Comparison of ENCODE assay signal across 8 cellular contexts in the genomic region with DNA sequence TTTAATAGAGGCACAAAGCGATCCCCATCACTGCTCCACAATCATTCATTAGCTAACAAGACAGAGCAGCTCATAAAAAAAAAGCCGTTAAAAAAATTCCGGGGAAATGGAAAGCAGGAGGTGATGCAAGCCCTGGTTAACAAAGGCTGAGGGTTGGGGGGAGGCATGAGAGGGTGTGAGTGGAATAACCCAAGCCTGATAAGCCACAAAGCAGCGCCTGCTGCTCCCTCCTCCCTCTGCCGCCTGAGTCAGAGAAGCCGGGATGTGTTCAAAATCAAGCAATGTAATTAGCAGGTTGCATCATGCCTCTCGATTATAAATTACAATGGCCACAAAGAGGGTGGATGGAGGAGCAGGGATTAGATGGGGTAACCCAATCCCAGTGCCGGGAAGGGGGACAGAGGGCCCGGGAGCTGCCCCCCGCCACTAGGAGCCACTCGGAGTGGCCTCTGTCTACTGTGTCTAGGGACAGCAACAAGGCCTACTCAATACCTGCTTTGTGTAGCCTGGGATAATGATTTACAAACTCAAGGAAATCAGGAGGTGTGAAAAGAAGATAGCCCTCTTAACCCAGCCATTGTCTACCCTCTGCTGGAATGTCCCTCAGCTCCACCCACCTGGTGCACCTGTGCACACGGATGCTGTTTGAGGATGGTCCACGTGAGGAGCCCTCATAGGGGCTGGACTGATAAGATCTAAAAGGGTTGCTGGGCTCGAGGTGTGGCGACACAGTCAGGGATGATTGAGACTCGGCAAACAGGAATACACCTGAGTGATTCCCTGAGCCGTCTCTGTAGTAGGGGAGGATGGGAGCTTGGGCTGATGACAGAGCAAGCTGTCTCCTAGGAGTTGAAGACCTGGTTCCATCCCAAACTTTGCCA.
A peak's percentile ranks its signal among the peaks of the same experiment; 100 is the strongest.
DNase-seq lines count a peak whose midpoint lies in the region; ATAC-seq, FAIRE-seq and TF ChIP-seq lines count a peak whose summit lies in the region.

No MANE protein-coding gene starts in this region.

- H3K4me3 ChIP-seq in WERI-Rb-1 (ENCODE audit: low read depth, low read length) (no peak overlapping the region), keratinocyte (ENCODE audit: control insufficient read depth in 2 of 3, extremely low read depth in 1 of 3, insufficient read depth in 2 of 3, low read depth in 1 of 3, low read length in 3 of 3) (no peak overlapping the region), ascending aorta (no peak overlapping the region)

- no peak for ATAC-seq in GM18867 (IDR thresholded peaks at IDR 0.05; ENCODE audit: unreplicated experiment)

- no peak overlapping the region for H2AFZ ChIP-seq in keratinocyte (ENCODE audit: control insufficient read depth, low read length)

- peak overlapping the region; percentile 27 for H3K4me2 ChIP-seq in keratinocyte (ENCODE audit: control insufficient read depth, extremely low read depth, insufficient read depth, low read depth, low read length)

- no peaks in the 10 kb centered on the region for H3K9me1 ChIP-seq in keratinocyte (ENCODE audit: control insufficient read depth, extremely low read depth, insufficient read depth, low read length)

- intact Hi-C loops in ascending aorta (cut with DNase I) = no loop called here

- H3K36me3 ChIP-seq in WERI-Rb-1 (no peaks in the 10 kb centered on the region), keratinocyte (ENCODE audit: control insufficient read depth in 2 of 2, extremely low read depth in 1 of 2, insufficient read depth in 2 of 2, low read length in 2 of 2) (no peaks in the 10 kb centered on the region), ascending aorta (no peaks in the 10 kb centered on the region)

- dilution Hi-C loops in keratinocyte (cut with MboI; ENCODE audit: extremely low pct_ligation_motif_present, low sequenced_read_pairs) = no loop called here

- peak overlapping the region; percentile 50 for H3K9ac ChIP-seq in keratinocyte (ENCODE audit: control insufficient read depth, extremely low read depth, insufficient read depth, low read length)

- no peaks in the 10 kb centered on the region for H3K27me3 ChIP-seq in WERI-Rb-1 (ENCODE audit: insufficient read depth, low read depth, severe bottlenecking)
- no peaks in the 10 kb centered on the region for H3K27me3 ChIP-seq in keratinocyte (ENCODE audit: control insufficient read depth, extremely low read depth, insufficient read depth, low read length)
- H3K27me3 ChIP-seq in ascending aorta = no peaks in the 10 kb centered on the region

- peak; percentile 95 for DNase-seq in GM03348 (ENCODE audit: low spot score)
- peak; percentile 30 to 47 for DNase-seq in NCI-H187 (lab: John Stamatoyannopoulos, UW)
- DNase-seq in WERI-Rb-1 = peak; percentile 87
- DNase-seq in keratinocyte (ENCODE audit: low read depth, low spot score) = peak; percentile 32
- DNase-seq in GM19238 (ENCODE audit: insufficient read length, low spot score) = no peak
- DNase-seq in ascending aorta (ENCODE audit: low spot score in 2 of 2) = no peak
- DNase-seq in cerebellar cortex (ENCODE audit: low spot score) = no peak

- H4K20me1 ChIP-seq in keratinocyte (ENCODE audit: control insufficient read depth, extremely low read depth, insufficient read depth, low read length) = no peaks in the 10 kb centered on the region

- H3K4me1 ChIP-seq in keratinocyte (ENCODE audit: control insufficient read depth, extremely low read depth, insufficient read depth, low read length) = peaks cover 38% of the 10 kb centered on the region
- H3K4me1 ChIP-seq in ascending aorta = no peaks in the 10 kb centered on the region

- TF ChIP-seq CTCF in WERI-Rb-1 (IDR thresholded peaks at IDR 0.05; ENCODE audit: low read depth, low read length) (0 out of 2 replicates have a peak, but pooled peaks have one; percentile 48), keratinocyte (optimal IDR thresholded peaks at IDR 0.05 in 1 of 3, IDR thresholded peaks at IDR 0.05 in 1 of 3, conservative IDR thresholded peaks at IDR 0.05 in 1 of 3; ENCODE audit: extremely low read depth in 1 of 3, insufficient read depth in 2 of 3, low read length in 3 of 3) (peak in 1 of 3 experiments; percentile 38), ascending aorta (IDR thresholded peaks at IDR 0.05) (no peak)

- H3K79me2 ChIP-seq in keratinocyte (ENCODE audit: control insufficient read depth, insufficient read depth, low read length) = no peaks in the 10 kb centered on the region

- FAIRE-seq in keratinocyte (lab: Jason Lieb, UNC) = peak; percentile 81

- no peaks in the 10 kb centered on the region for H3K9me3 ChIP-seq in WERI-Rb-1 (ENCODE audit: severe bottlenecking)
- H3K9me3 ChIP-seq in keratinocyte (ENCODE audit: control insufficient read depth, low read depth, low read length) = no peaks in the 10 kb centered on the region
- H3K9me3 ChIP-seq in ascending aorta = no peaks in the 10 kb centered on the region

- H3K27ac ChIP-seq in WERI-Rb-1 (peak overlapping the region; percentile 48), keratinocyte (ENCODE audit: control insufficient read depth, insufficient read depth, low read length) (peak overlapping the region; percentile 72), ascending aorta (no peak overlapping the region)

Comparison
In these comparisons a context has a peak if more than half of its experiments do, and no peak if none do; other contexts are left out.
1. DNase-seq: peak in GM03348 (single experiment), NCI-H187 (2 of 2), WERI-Rb-1 (single experiment) and keratinocyte (single experiment); none in GM19238 (single experiment), ascending aorta (0 of 2) and cerebellar cortex (single experiment).
2. H3K27ac ChIP-seq: peak in WERI-Rb-1 (single experiment) and keratinocyte (single experiment); none in ascending aorta (0 of 2).